Comparison of ENCODE assay signal across 1 cellular context in the genomic region with DNA sequence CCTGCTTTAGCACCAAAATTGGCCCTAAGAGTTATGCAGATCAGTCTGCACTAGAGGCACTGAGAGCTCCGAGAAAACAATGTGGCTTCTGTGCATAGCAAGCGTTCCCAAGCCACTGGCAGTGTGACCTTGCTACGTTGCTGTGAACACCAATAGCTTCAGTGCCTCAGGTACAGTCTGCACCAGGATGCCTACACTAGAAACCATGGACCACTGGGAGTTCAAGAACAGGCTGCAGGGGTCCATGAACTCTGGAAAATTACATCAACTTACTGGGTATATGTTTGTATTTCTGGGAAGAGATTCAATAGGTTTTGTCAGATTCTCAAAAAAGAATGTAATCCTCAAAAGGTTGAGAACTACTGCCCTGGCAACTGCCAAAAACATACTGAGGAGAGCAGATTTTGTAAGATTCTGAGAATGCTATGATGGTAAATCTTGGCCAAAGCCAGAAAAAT.
A peak's percentile ranks its signal among the peaks of the same experiment; 100 is the strongest.
TF ChIP-seq lines count a peak whose summit lies in the region.

No MANE protein-coding gene starts in this region.

TF ChIP-seq in HepG2, 621 proteins besides CTCF, POLR2A, EP300 and RAD21 (continues in another document):
- TF ChIP-seq GFI1 (CRISPR knock-in tag; IDR thresholded peaks at IDR 0.05; ENCODE audit: borderline replicate concordance) = no peak
- TF ChIP-seq SNRNP70 (IDR thresholded peaks at IDR 0.05; ENCODE audit: low read depth, low read length) = no peak
- no peak for TF ChIP-seq FOXO1 (CRISPR knock-in tag; IDR thresholded peaks at IDR 0.05)
- no peak for TF ChIP-seq ATAD3A (CRISPR knock-in tag; IDR thresholded peaks at IDR 0.05)
- 0 out of 2 replicates have a peak, but pooled peaks have one; percentile 8 for TF ChIP-seq KDM1A (CRISPR knock-in tag; IDR thresholded peaks at IDR 0.05)
- no peak for TF ChIP-seq ZBTB1 (CRISPR knock-in tag; IDR thresholded peaks at IDR 0.05; ENCODE audit: borderline replicate concordance)
- TF ChIP-seq, protein P1, sequence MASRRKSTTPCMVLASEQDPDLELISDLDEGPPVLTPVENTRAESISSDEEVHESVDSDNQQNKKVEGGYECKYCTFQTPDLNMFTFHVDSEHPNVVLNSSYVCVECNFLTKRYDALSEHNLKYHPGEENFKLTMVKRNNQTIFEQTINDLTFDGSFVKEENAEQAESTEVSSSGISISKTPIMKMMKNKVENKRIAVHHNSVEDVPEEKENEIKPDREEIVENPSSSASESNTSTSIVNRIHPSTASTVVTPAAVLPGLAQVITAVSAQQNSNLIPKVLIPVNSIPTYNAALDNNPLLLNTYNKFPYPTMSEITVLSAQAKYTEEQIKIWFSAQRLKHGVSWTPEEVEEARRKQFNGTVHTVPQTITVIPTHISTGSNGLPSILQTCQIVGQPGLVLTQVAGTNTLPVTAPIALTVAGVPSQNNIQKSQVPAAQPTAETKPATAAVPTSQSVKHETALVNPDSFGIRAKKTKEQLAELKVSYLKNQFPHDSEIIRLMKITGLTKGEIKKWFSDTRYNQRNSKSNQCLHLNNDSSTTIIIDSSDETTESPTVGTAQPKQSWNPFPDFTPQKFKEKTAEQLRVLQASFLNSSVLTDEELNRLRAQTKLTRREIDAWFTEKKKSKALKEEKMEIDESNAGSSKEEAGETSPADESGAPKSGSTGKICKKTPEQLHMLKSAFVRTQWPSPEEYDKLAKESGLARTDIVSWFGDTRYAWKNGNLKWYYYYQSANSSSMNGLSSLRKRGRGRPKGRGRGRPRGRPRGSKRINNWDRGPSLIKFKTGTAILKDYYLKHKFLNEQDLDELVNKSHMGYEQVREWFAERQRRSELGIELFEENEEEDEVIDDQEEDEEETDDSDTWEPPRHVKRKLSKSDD (CRISPR knock-in tag; IDR thresholded peaks at IDR 0.05; ENCODE audit: low read depth) = no peak
- TF ChIP-seq, protein P2, sequence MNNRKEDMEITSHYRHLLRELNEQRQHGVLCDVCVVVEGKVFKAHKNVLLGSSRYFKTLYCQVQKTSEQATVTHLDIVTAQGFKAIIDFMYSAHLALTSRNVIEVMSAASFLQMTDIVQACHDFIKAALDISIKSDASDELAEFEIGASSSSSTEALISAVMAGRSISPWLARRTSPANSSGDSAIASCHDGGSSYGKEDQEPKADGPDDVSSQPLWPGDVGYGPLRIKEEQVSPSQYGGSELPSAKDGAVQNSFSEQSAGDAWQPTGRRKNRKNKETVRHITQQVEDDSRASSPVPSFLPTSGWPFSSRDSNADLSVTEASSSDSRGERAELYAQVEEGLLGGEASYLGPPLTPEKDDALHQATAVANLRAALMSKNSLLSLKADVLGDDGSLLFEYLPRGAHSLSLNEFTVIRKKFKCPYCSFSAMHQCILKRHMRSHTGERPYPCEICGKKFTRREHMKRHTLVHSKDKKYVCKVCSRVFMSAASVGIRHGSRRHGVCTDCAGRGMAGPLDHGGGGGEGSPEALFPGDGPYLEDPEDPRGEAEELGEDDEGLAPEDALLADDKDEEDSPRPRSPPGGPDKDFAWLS (CRISPR knock-in tag; IDR thresholded peaks at IDR 0.05; ENCODE audit: borderline replicate concordance) = no peak
- TF ChIP-seq ZNF614 (CRISPR knock-in tag; IDR thresholded peaks at IDR 0.05; ENCODE audit: borderline replicate concordance) = no peak
- no peak for TF ChIP-seq CENPX (CRISPR knock-in tag; IDR thresholded peaks at IDR 0.05)
- TF ChIP-seq, protein P3, sequence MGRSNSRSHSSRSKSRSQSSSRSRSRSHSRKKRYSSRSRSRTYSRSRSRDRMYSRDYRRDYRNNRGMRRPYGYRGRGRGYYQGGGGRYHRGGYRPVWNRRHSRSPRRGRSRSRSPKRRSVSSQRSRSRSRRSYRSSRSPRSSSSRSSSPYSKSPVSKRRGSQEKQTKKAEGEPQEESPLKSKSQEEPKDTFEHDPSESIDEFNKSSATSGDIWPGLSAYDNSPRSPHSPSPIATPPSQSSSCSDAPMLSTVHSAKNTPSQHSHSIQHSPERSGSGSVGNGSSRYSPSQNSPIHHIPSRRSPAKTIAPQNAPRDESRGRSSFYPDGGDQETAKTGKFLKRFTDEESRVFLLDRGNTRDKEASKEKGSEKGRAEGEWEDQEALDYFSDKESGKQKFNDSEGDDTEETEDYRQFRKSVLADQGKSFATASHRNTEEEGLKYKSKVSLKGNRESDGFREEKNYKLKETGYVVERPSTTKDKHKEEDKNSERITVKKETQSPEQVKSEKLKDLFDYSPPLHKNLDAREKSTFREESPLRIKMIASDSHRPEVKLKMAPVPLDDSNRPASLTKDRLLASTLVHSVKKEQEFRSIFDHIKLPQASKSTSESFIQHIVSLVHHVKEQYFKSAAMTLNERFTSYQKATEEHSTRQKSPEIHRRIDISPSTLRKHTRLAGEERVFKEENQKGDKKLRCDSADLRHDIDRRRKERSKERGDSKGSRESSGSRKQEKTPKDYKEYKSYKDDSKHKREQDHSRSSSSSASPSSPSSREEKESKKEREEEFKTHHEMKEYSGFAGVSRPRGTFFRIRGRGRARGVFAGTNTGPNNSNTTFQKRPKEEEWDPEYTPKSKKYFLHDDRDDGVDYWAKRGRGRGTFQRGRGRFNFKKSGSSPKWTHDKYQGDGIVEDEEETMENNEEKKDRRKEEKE (IDR thresholded peaks at IDR 0.05) = no peak
- no peak for TF ChIP-seq RNF2 (conservative IDR thresholded peaks at IDR 0.05; ENCODE audit: low read depth)
- TF ChIP-seq ZNF737 (CRISPR knock-in tag; IDR thresholded peaks at IDR 0.05; ENCODE audit: borderline replicate concordance) = no peak
- no peak for TF ChIP-seq PAF1 (CRISPR knock-in tag; IDR thresholded peaks at IDR 0.05)
- TF ChIP-seq, protein P4, sequence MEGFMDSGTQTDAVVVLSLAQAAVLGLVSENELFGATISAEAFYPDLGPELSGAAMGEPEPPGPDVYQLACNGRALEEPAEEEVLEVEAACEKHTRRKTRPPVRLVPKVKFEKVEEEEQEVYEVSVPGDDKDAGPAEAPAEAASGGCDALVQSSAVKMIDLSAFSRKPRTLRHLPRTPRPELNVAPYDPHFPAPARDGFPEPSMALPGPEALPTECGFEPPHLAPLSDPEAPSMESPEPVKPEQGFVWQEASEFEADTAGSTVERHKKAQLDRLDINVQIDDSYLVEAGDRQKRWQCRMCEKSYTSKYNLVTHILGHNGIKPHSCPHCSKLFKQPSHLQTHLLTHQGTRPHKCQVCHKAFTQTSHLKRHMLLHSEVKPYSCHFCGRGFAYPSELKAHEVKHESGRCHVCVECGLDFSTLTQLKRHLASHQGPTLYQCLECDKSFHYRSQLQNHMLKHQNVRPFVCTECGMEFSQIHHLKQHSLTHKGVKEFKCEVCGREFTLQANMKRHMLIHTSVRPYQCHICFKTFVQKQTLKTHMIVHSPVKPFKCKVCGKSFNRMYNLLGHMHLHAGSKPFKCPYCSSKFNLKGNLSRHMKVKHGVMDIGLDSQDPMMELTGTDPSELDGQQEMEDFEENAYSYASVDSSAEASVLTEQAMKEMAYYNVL (CRISPR knock-in tag; IDR thresholded peaks at IDR 0.05; ENCODE audit: borderline replicate concordance) = no peak
- no peak for TF ChIP-seq ZMYM3 (CRISPR knock-in tag; IDR thresholded peaks at IDR 0.05)
- TF ChIP-seq AKAP8 (CRISPR knock-in tag; IDR thresholded peaks at IDR 0.05) = no peak
- peak; percentile 24; the same call in 1 of the 2 replicates for TF ChIP-seq SAP130 (CRISPR knock-in tag; IDR thresholded peaks at IDR 0.05; ENCODE audit: low read depth)
- no peak for TF ChIP-seq NCOA2 (CRISPR knock-in tag; IDR thresholded peaks at IDR 0.05)
- no peak for TF ChIP-seq ZNF83 (CRISPR knock-in tag; IDR thresholded peaks at IDR 0.05; ENCODE audit: borderline replicate concordance)
- TF ChIP-seq ZNF746 (CRISPR knock-in tag; IDR thresholded peaks at IDR 0.05) = no peak
- TF ChIP-seq PCBP2 (optimal IDR thresholded peaks at IDR 0.05; ENCODE audit: low read depth, low read length, poor library complexity, severe bottlenecking) = no peak
- TF ChIP-seq TGIF2 (CRISPR knock-in tag; IDR thresholded peaks at IDR 0.05) = no peak
- 0 out of 2 replicates have a peak, but pooled peaks have one; percentile 15 for TF ChIP-seq HDAC1 (CRISPR knock-in tag; IDR thresholded peaks at IDR 0.05)
- TF ChIP-seq ZFP36 (IDR thresholded peaks at IDR 0.05; ENCODE audit: borderline replicate concordance, low read depth, low read length, partially characterized antibody) = no peak
- TF ChIP-seq SRSF1 (optimal IDR thresholded peaks at IDR 0.05; ENCODE audit: low read depth, low read length) = no peak
- no peak for TF ChIP-seq POLR2AphosphoS2 (IDR thresholded peaks at IDR 0.05; ENCODE audit: low read depth, low read length)
- TF ChIP-seq, protein P5, sequence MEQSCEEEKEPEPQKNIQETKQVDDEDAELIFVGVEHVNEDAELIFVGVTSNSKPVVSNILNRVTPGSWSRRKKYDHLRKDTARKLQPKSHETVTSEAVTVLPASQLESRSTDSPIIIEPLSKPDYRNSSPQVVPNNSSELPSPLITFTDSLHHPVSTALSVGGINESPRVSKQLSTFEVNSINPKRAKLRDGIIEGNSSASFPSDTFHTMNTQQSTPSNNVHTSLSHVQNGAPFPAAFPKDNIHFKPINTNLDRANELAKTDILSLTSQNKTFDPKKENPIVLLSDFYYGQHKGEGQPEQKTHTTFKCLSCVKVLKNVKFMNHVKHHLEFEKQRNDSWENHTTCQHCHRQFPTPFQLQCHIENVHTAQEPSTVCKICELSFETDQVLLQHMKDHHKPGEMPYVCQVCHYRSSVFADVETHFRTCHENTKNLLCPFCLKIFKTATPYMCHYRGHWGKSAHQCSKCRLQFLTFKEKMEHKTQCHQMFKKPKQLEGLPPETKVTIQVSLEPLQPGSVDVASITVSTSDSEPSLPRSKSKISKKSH (CRISPR knock-in tag; IDR thresholded peaks at IDR 0.05; ENCODE audit: borderline replicate concordance) = no peak
- TF ChIP-seq FOXC1 (CRISPR knock-in tag; IDR thresholded peaks at IDR 0.05; ENCODE audit: borderline replicate concordance) = no peak
- no peak for TF ChIP-seq SAFB2 (CRISPR knock-in tag; IDR thresholded peaks at IDR 0.05; ENCODE audit: borderline replicate concordance, low read depth)
- no peak for TF ChIP-seq ZNF207 (IDR thresholded peaks at IDR 0.05; ENCODE audit: borderline replicate concordance)
- no peak for TF ChIP-seq ZNF124 (CRISPR knock-in tag; IDR thresholded peaks at IDR 0.05)
- no peak for TF ChIP-seq ZNF749 (CRISPR knock-in tag; IDR thresholded peaks at IDR 0.05; ENCODE audit: borderline replicate concordance)
- no peak for TF ChIP-seq TCF7 (IDR thresholded peaks at IDR 0.05; ENCODE audit: low read depth)
- TF ChIP-seq RCOR2 (CRISPR knock-in tag; IDR thresholded peaks at IDR 0.05) = no peak
- peak; percentile 33; the same call in 1 of the 2 replicates for TF ChIP-seq ZNF292 (CRISPR knock-in tag; IDR thresholded peaks at IDR 0.05; ENCODE audit: borderline replicate concordance, low read depth)
- peak; percentile 95 for TF ChIP-seq ZNF329 (CRISPR knock-in tag; IDR thresholded peaks at IDR 0.05; ENCODE audit: low read depth)
- no peak for TF ChIP-seq ZNF3 (CRISPR knock-in tag; IDR thresholded peaks at IDR 0.05)
- no peak for TF ChIP-seq ZC3H13 (CRISPR knock-in tag; IDR thresholded peaks at IDR 0.05)
- TF ChIP-seq SOX6 (IDR thresholded peaks at IDR 0.05) = no peak
- TF ChIP-seq SOX6 (CRISPR knock-in tag; IDR thresholded peaks at IDR 0.05) = peak; percentile 35; the same call in 1 of the 2 replicates
- 0 out of 2 replicates have a peak, but pooled peaks have one; percentile 34 for TF ChIP-seq ZNF644 (CRISPR knock-in tag; IDR thresholded peaks at IDR 0.05; ENCODE audit: low read depth)
- 0 out of 2 replicates have a peak, but pooled peaks have one; percentile 16 for TF ChIP-seq GATAD2A (CRISPR knock-in tag; IDR thresholded peaks at IDR 0.05)
- no peak for TF ChIP-seq ZFY (CRISPR knock-in tag; IDR thresholded peaks at IDR 0.05)
- TF ChIP-seq, protein P6, sequence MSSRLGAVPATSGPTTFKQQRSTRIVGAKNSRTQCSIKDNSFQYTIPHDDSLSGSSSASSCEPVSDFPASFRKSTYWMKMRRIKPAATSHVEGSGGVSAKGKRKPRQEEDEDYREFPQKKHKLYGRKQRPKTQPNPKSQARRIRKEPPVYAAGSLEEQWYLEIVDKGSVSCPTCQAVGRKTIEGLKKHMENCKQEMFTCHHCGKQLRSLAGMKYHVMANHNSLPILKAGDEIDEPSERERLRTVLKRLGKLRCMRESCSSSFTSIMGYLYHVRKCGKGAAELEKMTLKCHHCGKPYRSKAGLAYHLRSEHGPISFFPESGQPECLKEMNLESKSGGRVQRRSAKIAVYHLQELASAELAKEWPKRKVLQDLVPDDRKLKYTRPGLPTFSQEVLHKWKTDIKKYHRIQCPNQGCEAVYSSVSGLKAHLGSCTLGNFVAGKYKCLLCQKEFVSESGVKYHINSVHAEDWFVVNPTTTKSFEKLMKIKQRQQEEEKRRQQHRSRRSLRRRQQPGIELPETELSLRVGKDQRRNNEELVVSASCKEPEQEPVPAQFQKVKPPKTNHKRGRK (CRISPR knock-in tag; IDR thresholded peaks at IDR 0.05) = no peak
- no peak for TF ChIP-seq ZKSCAN1 (IDR thresholded peaks at IDR 0.05; ENCODE audit: low read length)
- TF ChIP-seq, protein P7, sequence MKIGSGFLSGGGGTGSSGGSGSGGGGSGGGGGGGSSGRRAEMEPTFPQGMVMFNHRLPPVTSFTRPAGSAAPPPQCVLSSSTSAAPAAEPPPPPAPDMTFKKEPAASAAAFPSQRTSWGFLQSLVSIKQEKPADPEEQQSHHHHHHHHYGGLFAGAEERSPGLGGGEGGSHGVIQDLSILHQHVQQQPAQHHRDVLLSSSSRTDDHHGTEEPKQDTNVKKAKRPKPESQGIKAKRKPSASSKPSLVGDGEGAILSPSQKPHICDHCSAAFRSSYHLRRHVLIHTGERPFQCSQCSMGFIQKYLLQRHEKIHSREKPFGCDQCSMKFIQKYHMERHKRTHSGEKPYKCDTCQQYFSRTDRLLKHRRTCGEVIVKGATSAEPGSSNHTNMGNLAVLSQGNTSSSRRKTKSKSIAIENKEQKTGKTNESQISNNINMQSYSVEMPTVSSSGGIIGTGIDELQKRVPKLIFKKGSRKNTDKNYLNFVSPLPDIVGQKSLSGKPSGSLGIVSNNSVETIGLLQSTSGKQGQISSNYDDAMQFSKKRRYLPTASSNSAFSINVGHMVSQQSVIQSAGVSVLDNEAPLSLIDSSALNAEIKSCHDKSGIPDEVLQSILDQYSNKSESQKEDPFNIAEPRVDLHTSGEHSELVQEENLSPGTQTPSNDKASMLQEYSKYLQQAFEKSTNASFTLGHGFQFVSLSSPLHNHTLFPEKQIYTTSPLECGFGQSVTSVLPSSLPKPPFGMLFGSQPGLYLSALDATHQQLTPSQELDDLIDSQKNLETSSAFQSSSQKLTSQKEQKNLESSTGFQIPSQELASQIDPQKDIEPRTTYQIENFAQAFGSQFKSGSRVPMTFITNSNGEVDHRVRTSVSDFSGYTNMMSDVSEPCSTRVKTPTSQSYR (CRISPR knock-in tag; IDR thresholded peaks at IDR 0.05; ENCODE audit: borderline replicate concordance) = no peak
